ENCODE assay signal across 8 cellular contexts in genomic region chr14:35401853-35402252, GRCh38. TPM values are rescaled to one million over a fixed set of nuclear protein-coding genes. Genes with fewer than 3 reads are reported as not detected.
A peak's percentile ranks its signal among the peaks of the same experiment; 100 is the strongest.
DNase-seq lines count a peak whose midpoint lies in the region; ATAC-seq and TF ChIP-seq lines count a peak whose summit lies in the region.

No MANE protein-coding gene starts in this region.

- DNase-seq in CD8-positive, alpha-beta T cell = no peak
- no peak for DNase-seq in activated CD4-positive, alpha-beta memory T cell treated with anti-CD3 and anti-CD28 coated beads, Interleukin-2, amount 10 ng/mL, durations not matched to agents 7 days and 5 days
- DNase-seq in fibroblast of pulmonary artery (ENCODE audit: low read depth) (peak; percentile 60), sciatic nerve (ENCODE audit: low spot score) (no peak), NCI-H2107 (lab: John Stamatoyannopoulos, UW) (no peak)
- DNase-seq in stimulated activated CD4-positive, alpha-beta T cell treated with anti-CD3 and anti-CD28 coated beads, Interleukin-4, amount 100 ng/mL, for 1 hour = no peak

- H3K36me3 ChIP-seq in CD8-positive, alpha-beta T cell (ENCODE audit: insufficient read depth, low read length) = peaks cover 37% of the 10 kb centered on the region
- H3K36me3 ChIP-seq in parathyroid adenoma (ENCODE audit: control insufficient read depth, insufficient read depth, low read length) = no peaks in the 10 kb centered on the region

- CTCF ChIA-PET in CD8-positive, alpha-beta T cell (lab: Charles Lee) = interaction anchor here (0.8 to 9.7 kb wide), 6 partner anchors 14 to 261 kb away, joined by 3 to 88 read pairs (median 6); no protein-coding TSS in a partner anchor
- CTCF ChIA-PET in activated CD4-positive, alpha-beta memory T cell treated with anti-CD3 and anti-CD28 coated beads, Interleukin-2, amount 10 ng/mL, durations not matched to agents 7 days and 5 days (lab: Charles Lee) = interaction anchor here (0.9 to 5.4 kb wide), 8 partner anchors 8 to 172 kb away, joined by 3 to 50 read pairs (median 8); partner anchors contain the start of gene PSMA6

- H3K27ac ChIP-seq in CD8-positive, alpha-beta T cell (ENCODE audit: low read depth, low read length) = peak overlapping the region; percentile 93
- H3K27ac ChIP-seq in parathyroid adenoma = peak overlapping the region; percentile 100

- no peaks in the 10 kb centered on the region for H3K9me3 ChIP-seq in CD8-positive, alpha-beta T cell (ENCODE audit: low read length)
- no peaks in the 10 kb centered on the region for H3K9me3 ChIP-seq in parathyroid adenoma (ENCODE audit: control insufficient read depth, low read length)

- peaks cover 61% of the 10 kb centered on the region for H3K4me1 Mint-ChIP-seq in CD8-positive, alpha-beta T cell (ENCODE audit: low read depth)
- H3K4me1 Mint-ChIP-seq in activated CD4-positive, alpha-beta memory T cell treated with anti-CD3 and anti-CD28 coated beads, Interleukin-2, amount 10 ng/mL, durations not matched to agents 7 days and 5 days = peaks cover 59% of the 10 kb centered on the region

- H3K4me1 ChIP-seq in CD8-positive, alpha-beta T cell (ENCODE audit: insufficient read depth, low read length) = peaks cover 53% of the 10 kb centered on the region
- peaks cover 40% of the 10 kb centered on the region for H3K4me1 ChIP-seq in parathyroid adenoma

- H3K4me3 Mint-ChIP-seq in CD8-positive, alpha-beta T cell = peak overlapping the region; percentile 91
- H3K4me3 Mint-ChIP-seq in activated CD4-positive, alpha-beta memory T cell treated with anti-CD3 and anti-CD28 coated beads, Interleukin-2, amount 10 ng/mL, durations not matched to agents 7 days and 5 days = peak overlapping the region; percentile 86

- no peak for TF ChIP-seq CTCF in CD8-positive, alpha-beta T cell (IDR thresholded peaks at IDR 0.05)
- no peak for TF ChIP-seq CTCF in fibroblast of pulmonary artery (IDR thresholded peaks at IDR 0.05; ENCODE audit: low read length, missing control alignments)
- no peak for TF ChIP-seq CTCF in parathyroid adenoma (IDR thresholded peaks at IDR 0.05)

- peak overlapping the region; percentile 88 for H3K4me2 ChIP-seq in parathyroid adenoma (ENCODE audit: low read length)

- peak overlapping the region; percentile 86 for H3K4me3 ChIP-seq in CD8-positive, alpha-beta T cell (ENCODE audit: low read depth, low read length)
- H3K4me3 ChIP-seq in fibroblast of pulmonary artery (replicated peaks; ENCODE audit: low read depth, low read length) = peak overlapping the region; percentile 97
- H3K4me3 ChIP-seq in parathyroid adenoma (ENCODE audit: low read depth, low read length) = peak overlapping the region; percentile 12

- H2AFZ ChIP-seq in parathyroid adenoma = no peak overlapping the region

- H3K27me3 ChIP-seq in CD8-positive, alpha-beta T cell (ENCODE audit: insufficient read depth, low read length) = no peaks in the 10 kb centered on the region
- H3K27me3 ChIP-seq in parathyroid adenoma (ENCODE audit: control insufficient read depth, insufficient read depth, low read length) = no peaks in the 10 kb centered on the region

- no peaks in the 10 kb centered on the region for H3K27me3 Mint-ChIP-seq in CD8-positive, alpha-beta T cell (ENCODE audit: low read depth)
- no peaks in the 10 kb centered on the region for H3K27me3 Mint-ChIP-seq in activated CD4-positive, alpha-beta memory T cell treated with anti-CD3 and anti-CD28 coated beads, Interleukin-2, amount 10 ng/mL, durations not matched to agents 7 days and 5 days

- H3K79me2 ChIP-seq in parathyroid adenoma = peaks cover 15% of the 10 kb centered on the region

- no peak overlapping the region for H3K9ac ChIP-seq in parathyroid adenoma

- no peak for ATAC-seq in CD8-positive, alpha-beta T cell
- ATAC-seq in sciatic nerve (no peak), GM19328 (IDR thresholded peaks at IDR 0.05; ENCODE audit: unreplicated experiment) (no peak)

- POLR2A ChIA-PET in CD8-positive, alpha-beta T cell (lab: Charles Lee) = interaction anchor here (0.6 to 5.5 kb wide), 5 partner anchors 14 to 140 kb away, joined by 3 to 92 read pairs (median 65); partner anchors contain the start of gene PSMA6
- POLR2A ChIA-PET in activated CD4-positive, alpha-beta memory T cell treated with anti-CD3 and anti-CD28 coated beads, Interleukin-2, amount 10 ng/mL, durations not matched to agents 7 days and 5 days (lab: Charles Lee) = interaction anchor here (1.1 to 6.9 kb wide), 12 partner anchors 9 to 420 kb away, joined by 3 to 174 read pairs (median 51); partner anchors contain the start of genes FAM177A1, PPP2R3C, PRORP and PSMA6

- H3K27ac Mint-ChIP-seq in CD8-positive, alpha-beta T cell = peak overlapping the region; percentile 97
- H3K27ac Mint-ChIP-seq in activated CD4-positive, alpha-beta memory T cell treated with anti-CD3 and anti-CD28 coated beads, Interleukin-2, amount 10 ng/mL, durations not matched to agents 7 days and 5 days = peak overlapping the region; percentile 85

- H3K9me3 Mint-ChIP-seq in CD8-positive, alpha-beta T cell = no peaks in the 10 kb centered on the region
- H3K9me3 Mint-ChIP-seq in activated CD4-positive, alpha-beta memory T cell treated with anti-CD3 and anti-CD28 coated beads, Interleukin-2, amount 10 ng/mL, durations not matched to agents 7 days and 5 days = no peaks in the 10 kb centered on the region

- intact Hi-C loops in CD8-positive, alpha-beta T cell (cut with DNase I, micrococcal nuclease) = loop anchor here (2.0 to 10.0 kb wide), 7 partner anchors 15 to 867 kb away; partner anchors contain the start of genes BRMS1L (in 1 of the 2), EAPP (in 1 of the 2) and SRP54 (in 1 of the 2)
- intact Hi-C loops in sciatic nerve (cut with DNase I) = loop anchor here (5.0 kb wide), 1 partner anchor 65 kb away; no protein-coding TSS in a partner anchor

- H3K36me3 Mint-ChIP-seq in CD8-positive, alpha-beta T cell = peaks cover 56% of the 10 kb centered on the region
- H3K36me3 Mint-ChIP-seq in activated CD4-positive, alpha-beta memory T cell treated with anti-CD3 and anti-CD28 coated beads, Interleukin-2, amount 10 ng/mL, durations not matched to agents 7 days and 5 days (ENCODE audit: low read depth) = peaks cover 45% of the 10 kb centered on the region

RNA-seq across cellular contexts. Expression of gene NFKBIA, which starts 2.7 kb away (rescaled TPM):
- total RNA-seq in CD8-positive, alpha-beta T cell = 1,000 to 10,000 TPM; 1,097 to 1,133 TPM
- 100 to 1,000 TPM; 102 to 109 TPM for total RNA-seq in activated CD4-positive, alpha-beta memory T cell treated with anti-CD3 and anti-CD28 coated beads, Interleukin-2, amount 10 ng/mL, durations not matched to agents 7 days and 5 days
- total RNA-seq in sciatic nerve = 177 TPM

Comparison
In these comparisons a context has a peak if more than half of its experiments do, and no peak if none do; other contexts are left out.
1. H3K4me3 ChIP-seq: peak in every context shown above with its lines; median percentile 97 in fibroblast of pulmonary artery; 86 in CD8-positive, alpha-beta T cell; 12 in parathyroid adenoma.